17 cellular contexts compared by ENCODE assay signal in the genomic region with DNA sequence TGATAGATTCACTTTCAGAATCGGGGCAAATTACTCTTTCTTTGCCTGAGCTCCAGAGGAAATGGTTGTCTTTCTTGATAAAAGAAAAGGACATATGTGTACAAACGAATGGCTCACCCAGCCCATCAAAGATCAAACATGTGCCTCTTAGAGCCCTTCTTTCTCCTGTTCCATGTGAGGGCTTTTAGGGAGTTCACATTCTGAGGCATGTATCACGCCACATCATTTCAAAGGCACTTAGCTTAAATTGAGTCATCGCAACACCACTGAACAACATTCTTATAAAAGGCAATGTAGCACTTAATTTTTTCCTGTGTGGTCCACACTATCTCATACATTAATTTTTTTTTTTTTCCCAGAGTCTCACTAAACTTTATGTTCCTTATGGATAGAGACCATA.
DNase-seq lines count a peak whose midpoint lies in the region; ATAC-seq and TF ChIP-seq lines count a peak whose summit lies in the region.
"Had no signal": no experiment of that assay in that cellular context is flagged by ENCODE, and none has a peak within 500 bp of the region (broad histone marks: within the 10 kb centered on the region; RNA-seq: fewer than 3 reads in every experiment).

No MANE protein-coding gene starts in this region.

- no peak for ATAC-seq in GM18909 (IDR thresholded peaks at IDR 0.05; ENCODE audit: poor library complexity, unreplicated experiment)
- ATAC-seq: activated T-cell treated with anti-CD3 and anti-CD28 coated beads, Interleukin-2, amount 50 U/mL, for 4 hours; pancreas had no signal

- no peak for TF ChIP-seq POLR2A in esophagus muscularis mucosa (IDR thresholded peaks at IDR 0.05; ENCODE audit: low read depth)

- no peak overlapping the region for H3K4me3 ChIP-seq in AG09309 (ENCODE audit: control insufficient read depth, low read depth, low read length)
- no peak overlapping the region for H3K4me3 ChIP-seq in kidney epithelial cell (ENCODE audit: low read depth, low read length)
- no peak overlapping the region for H3K4me3 ChIP-seq in esophagus muscularis mucosa
- H3K4me3 ChIP-seq in tibial artery, result no peak overlapping the region
- H3K4me3 ChIP-seq: pancreas had no signal

- H3K27ac ChIP-seq in esophagus muscularis mucosa (replicated peaks in 1 of 4), result no peak overlapping the region
- no peak overlapping the region for H3K27ac ChIP-seq in tibial artery
- H3K27ac ChIP-seq: pancreas had no signal

- no peaks in the 10 kb centered on the region for H3K27me3 Mint-ChIP-seq in Calu3 (ENCODE audit: unreplicated experiment)
- H3K27me3 Mint-ChIP-seq: dendritic cell treated with granulocyte-macrophage colony-stimulating factor and Interleukin-4, amounts not matched to agents 40 ng/mL and 50 ng/mL, for 4 days had no signal

- WGBS in esophagus muscularis mucosa, result 79% methylated on average over 4 of the region's 4 CpGs

- H3K36me3 Mint-ChIP-seq in Calu3 (ENCODE audit: insufficient read depth, unreplicated experiment), result no peaks in the 10 kb centered on the region

- H3K36me3 ChIP-seq in kidney epithelial cell (ENCODE audit: control insufficient read depth, insufficient read depth, low read length) (no peaks in the 10 kb centered on the region), esophagus muscularis mucosa (no peaks in the 10 kb centered on the region), tibial artery (no peaks in the 10 kb centered on the region)
- H3K36me3 ChIP-seq: BE2C, pancreas had no signal

- DNase-seq in AG09309 (ENCODE audit: low read depth) (peak; percentile 56), LHCN-M2 (ENCODE audit: low read depth) (peak; percentile 95), astrocyte of the hippocampus (ENCODE audit: low read depth, low spot score) (peak; percentile 74), kidney epithelial cell (ENCODE audit: low read depth) (peak; percentile 78), esophagus muscularis mucosa (ENCODE audit: extremely low spot score) (no peak), Calu3 (no peak), tibial artery (no peak)
- DNase-seq: activated CD4-positive, alpha-beta T cell treated with anti-CD3 and anti-CD28 coated beads, Interleukin-2, amount 50 U/mL, for 1 hour; activated T-cell treated with anti-CD3 and anti-CD28 coated beads, Interleukin-2, amount 50 U/mL, for 4 hours; BE2C; DMS79; foreskin melanocyte; NCI-H2029; NCI-H774; pancreas had no signal

- H3K9me3 Mint-ChIP-seq in Calu3 (ENCODE audit: low read depth, unreplicated experiment), result no peaks in the 10 kb centered on the region
- H3K9me3 Mint-ChIP-seq: dendritic cell treated with granulocyte-macrophage colony-stimulating factor and Interleukin-4, amounts not matched to agents 40 ng/mL and 50 ng/mL, for 4 days had no signal

- no peak for TF ChIP-seq CTCF in AG09309 (IDR thresholded peaks at IDR 0.05; ENCODE audit: control insufficient read depth, insufficient read depth, low read depth, low read length, missing control alignments)
- no peak for TF ChIP-seq CTCF in kidney epithelial cell (IDR thresholded peaks at IDR 0.05; ENCODE audit: insufficient read depth, low read length, poor library complexity, severe bottlenecking)
- TF ChIP-seq CTCF in esophagus muscularis mucosa (IDR thresholded peaks at IDR 0.05), result no peak
- TF ChIP-seq CTCF in Calu3 (IDR thresholded peaks at IDR 0.05; ENCODE audit: unreplicated experiment), result no peak
- TF ChIP-seq CTCF in tibial artery (IDR thresholded peaks at IDR 0.05), result no peak

- intact Hi-C loops in esophagus muscularis mucosa (cut with DNase I) (no loop called here), Calu3 (cut with micrococcal nuclease; ENCODE audit: unreplicated experiment) (no loop called here), tibial artery (cut with DNase I; ENCODE audit: low total_unique reads) (no loop called here)

- no peak overlapping the region for H3K27ac Mint-ChIP-seq in Calu3 (ENCODE audit: unreplicated experiment)
- H3K27ac Mint-ChIP-seq: dendritic cell treated with granulocyte-macrophage colony-stimulating factor and Interleukin-4, amounts not matched to agents 40 ng/mL and 50 ng/mL, for 4 days had no signal

- CTCF ChIA-PET in Calu3 (lab: Charles Lee), result no interaction called here

- TF ChIP-seq EP300 in esophagus muscularis mucosa (IDR thresholded peaks at IDR 0.05), result no peak

- H3K4me1 ChIP-seq in esophagus muscularis mucosa (no peaks in the 10 kb centered on the region), tibial artery (no peaks in the 10 kb centered on the region)
- H3K4me1 ChIP-seq: BE2C, pancreas had no signal

- no peaks in the 10 kb centered on the region for H3K4me1 Mint-ChIP-seq in Calu3 (ENCODE audit: low read depth, unreplicated experiment)

- no peak overlapping the region for H3K4me3 Mint-ChIP-seq in Calu3 (ENCODE audit: low read depth, unreplicated experiment)
- H3K4me3 Mint-ChIP-seq: activated T-cell treated with anti-CD3 and anti-CD28 coated beads, Interleukin-2, amount 50 U/mL, for 4 hours; dendritic cell treated with granulocyte-macrophage colony-stimulating factor and Interleukin-4, amounts not matched to agents 40 ng/mL and 50 ng/mL, for 4 days had no signal

- BruUV-seq in Calu3 (replicated peaks; lab: Mats Ljungman, UMichigan), result no TSS peak

- H3K9me3 ChIP-seq in esophagus muscularis mucosa, result no peaks in the 10 kb centered on the region
- no peaks in the 10 kb centered on the region for H3K9me3 ChIP-seq in tibial artery
- H3K9me3 ChIP-seq: BE2C, pancreas had no signal

- no peaks in the 10 kb centered on the region for H3K27me3 ChIP-seq in kidney epithelial cell (ENCODE audit: control insufficient read depth, insufficient read depth, low read length)
- no peaks in the 10 kb centered on the region for H3K27me3 ChIP-seq in esophagus muscularis mucosa
- H3K27me3 ChIP-seq in tibial artery, result no peaks in the 10 kb centered on the region
- H3K27me3 ChIP-seq: BE2C, pancreas had no signal

Comparison
In these comparisons a context has a peak if more than half of its experiments do, and no peak if none do; other contexts are left out.
1. DNase-seq: peak in AG09309 (single experiment), LHCN-M2 (single experiment), astrocyte of the hippocampus (single experiment) and kidney epithelial cell (single experiment); none in esophagus muscularis mucosa (single experiment), Calu3 (single experiment) and tibial artery (0 of 2).